ENCODE assay signal across 1 cellular context in genomic region chr12:5988659-5989116, GRCh38.
TF ChIP-seq lines count a peak whose summit lies in the region.

No MANE protein-coding gene starts in this region.

TF ChIP-seq in K562, 482 proteins besides CTCF, POLR2A, EP300 and RAD21 (continued from another document):
- TF ChIP-seq ZNF318 (IDR thresholded peaks at IDR 0.05; ENCODE audit: borderline replicate concordance in 1 of 2, low read depth in 1 of 2) (no peak), FIP1L1 (IDR thresholded peaks at IDR 0.05; ENCODE audit: low read depth, low read length, poor library complexity, severe bottlenecking) (no peak), DEAF1 (CRISPR knock-in tag; IDR thresholded peaks at IDR 0.05) (peak; percentile 63), ZNF174 (CRISPR knock-in tag; IDR thresholded peaks at IDR 0.05) (no peak), SMC3 (conservative IDR thresholded peaks at IDR 0.05; ENCODE audit: insufficient read depth, low read depth, low read length) (peak; percentile 77), BCOR (IDR thresholded peaks at IDR 0.05) (no peak), CBX5 (IDR thresholded peaks at IDR 0.05; ENCODE audit: borderline replicate concordance, low read depth) (no peak)
- TF ChIP-seq, protein P1, sequence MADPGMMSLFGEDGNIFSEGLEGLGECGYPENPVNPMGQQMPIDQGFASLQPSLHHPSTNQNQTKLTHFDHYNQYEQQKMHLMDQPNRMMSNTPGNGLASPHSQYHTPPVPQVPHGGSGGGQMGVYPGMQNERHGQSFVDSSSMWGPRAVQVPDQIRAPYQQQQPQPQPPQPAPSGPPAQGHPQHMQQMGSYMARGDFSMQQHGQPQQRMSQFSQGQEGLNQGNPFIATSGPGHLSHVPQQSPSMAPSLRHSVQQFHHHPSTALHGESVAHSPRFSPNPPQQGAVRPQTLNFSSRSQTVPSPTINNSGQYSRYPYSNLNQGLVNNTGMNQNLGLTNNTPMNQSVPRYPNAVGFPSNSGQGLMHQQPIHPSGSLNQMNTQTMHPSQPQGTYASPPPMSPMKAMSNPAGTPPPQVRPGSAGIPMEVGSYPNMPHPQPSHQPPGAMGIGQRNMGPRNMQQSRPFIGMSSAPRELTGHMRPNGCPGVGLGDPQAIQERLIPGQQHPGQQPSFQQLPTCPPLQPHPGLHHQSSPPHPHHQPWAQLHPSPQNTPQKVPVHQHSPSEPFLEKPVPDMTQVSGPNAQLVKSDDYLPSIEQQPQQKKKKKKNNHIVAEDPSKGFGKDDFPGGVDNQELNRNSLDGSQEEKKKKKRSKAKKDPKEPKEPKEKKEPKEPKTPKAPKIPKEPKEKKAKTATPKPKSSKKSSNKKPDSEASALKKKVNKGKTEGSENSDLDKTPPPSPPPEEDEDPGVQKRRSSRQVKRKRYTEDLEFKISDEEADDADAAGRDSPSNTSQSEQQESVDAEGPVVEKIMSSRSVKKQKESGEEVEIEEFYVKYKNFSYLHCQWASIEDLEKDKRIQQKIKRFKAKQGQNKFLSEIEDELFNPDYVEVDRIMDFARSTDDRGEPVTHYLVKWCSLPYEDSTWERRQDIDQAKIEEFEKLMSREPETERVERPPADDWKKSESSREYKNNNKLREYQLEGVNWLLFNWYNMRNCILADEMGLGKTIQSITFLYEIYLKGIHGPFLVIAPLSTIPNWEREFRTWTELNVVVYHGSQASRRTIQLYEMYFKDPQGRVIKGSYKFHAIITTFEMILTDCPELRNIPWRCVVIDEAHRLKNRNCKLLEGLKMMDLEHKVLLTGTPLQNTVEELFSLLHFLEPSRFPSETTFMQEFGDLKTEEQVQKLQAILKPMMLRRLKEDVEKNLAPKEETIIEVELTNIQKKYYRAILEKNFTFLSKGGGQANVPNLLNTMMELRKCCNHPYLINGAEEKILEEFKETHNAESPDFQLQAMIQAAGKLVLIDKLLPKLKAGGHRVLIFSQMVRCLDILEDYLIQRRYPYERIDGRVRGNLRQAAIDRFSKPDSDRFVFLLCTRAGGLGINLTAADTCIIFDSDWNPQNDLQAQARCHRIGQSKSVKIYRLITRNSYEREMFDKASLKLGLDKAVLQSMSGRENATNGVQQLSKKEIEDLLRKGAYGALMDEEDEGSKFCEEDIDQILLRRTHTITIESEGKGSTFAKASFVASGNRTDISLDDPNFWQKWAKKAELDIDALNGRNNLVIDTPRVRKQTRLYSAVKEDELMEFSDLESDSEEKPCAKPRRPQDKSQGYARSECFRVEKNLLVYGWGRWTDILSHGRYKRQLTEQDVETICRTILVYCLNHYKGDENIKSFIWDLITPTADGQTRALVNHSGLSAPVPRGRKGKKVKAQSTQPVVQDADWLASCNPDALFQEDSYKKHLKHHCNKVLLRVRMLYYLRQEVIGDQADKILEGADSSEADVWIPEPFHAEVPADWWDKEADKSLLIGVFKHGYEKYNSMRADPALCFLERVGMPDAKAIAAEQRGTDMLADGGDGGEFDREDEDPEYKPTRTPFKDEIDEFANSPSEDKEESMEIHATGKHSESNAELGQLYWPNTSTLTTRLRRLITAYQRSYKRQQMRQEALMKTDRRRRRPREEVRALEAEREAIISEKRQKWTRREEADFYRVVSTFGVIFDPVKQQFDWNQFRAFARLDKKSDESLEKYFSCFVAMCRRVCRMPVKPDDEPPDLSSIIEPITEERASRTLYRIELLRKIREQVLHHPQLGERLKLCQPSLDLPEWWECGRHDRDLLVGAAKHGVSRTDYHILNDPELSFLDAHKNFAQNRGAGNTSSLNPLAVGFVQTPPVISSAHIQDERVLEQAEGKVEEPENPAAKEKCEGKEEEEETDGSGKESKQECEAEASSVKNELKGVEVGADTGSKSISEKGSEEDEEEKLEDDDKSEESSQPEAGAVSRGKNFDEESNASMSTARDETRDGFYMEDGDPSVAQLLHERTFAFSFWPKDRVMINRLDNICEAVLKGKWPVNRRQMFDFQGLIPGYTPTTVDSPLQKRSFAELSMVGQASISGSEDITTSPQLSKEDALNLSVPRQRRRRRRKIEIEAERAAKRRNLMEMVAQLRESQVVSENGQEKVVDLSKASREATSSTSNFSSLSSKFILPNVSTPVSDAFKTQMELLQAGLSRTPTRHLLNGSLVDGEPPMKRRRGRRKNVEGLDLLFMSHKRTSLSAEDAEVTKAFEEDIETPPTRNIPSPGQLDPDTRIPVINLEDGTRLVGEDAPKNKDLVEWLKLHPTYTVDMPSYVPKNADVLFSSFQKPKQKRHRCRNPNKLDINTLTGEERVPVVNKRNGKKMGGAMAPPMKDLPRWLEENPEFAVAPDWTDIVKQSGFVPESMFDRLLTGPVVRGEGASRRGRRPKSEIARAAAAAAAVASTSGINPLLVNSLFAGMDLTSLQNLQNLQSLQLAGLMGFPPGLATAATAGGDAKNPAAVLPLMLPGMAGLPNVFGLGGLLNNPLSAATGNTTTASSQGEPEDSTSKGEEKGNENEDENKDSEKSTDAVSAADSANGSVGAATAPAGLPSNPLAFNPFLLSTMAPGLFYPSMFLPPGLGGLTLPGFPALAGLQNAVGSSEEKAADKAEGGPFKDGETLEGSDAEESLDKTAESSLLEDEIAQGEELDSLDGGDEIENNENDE (IDR thresholded peaks at IDR 0.05; ENCODE audit: low read depth, low read length) = no peak
- TF ChIP-seq, protein P2, sequence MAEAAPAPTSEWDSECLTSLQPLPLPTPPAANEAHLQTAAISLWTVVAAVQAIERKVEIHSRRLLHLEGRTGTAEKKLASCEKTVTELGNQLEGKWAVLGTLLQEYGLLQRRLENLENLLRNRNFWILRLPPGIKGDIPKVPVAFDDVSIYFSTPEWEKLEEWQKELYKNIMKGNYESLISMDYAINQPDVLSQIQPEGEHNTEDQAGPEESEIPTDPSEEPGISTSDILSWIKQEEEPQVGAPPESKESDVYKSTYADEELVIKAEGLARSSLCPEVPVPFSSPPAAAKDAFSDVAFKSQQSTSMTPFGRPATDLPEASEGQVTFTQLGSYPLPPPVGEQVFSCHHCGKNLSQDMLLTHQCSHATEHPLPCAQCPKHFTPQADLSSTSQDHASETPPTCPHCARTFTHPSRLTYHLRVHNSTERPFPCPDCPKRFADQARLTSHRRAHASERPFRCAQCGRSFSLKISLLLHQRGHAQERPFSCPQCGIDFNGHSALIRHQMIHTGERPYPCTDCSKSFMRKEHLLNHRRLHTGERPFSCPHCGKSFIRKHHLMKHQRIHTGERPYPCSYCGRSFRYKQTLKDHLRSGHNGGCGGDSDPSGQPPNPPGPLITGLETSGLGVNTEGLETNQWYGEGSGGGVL (CRISPR knock-in tag; IDR thresholded peaks at IDR 0.05) = no peak
- TF ChIP-seq, protein P3, sequence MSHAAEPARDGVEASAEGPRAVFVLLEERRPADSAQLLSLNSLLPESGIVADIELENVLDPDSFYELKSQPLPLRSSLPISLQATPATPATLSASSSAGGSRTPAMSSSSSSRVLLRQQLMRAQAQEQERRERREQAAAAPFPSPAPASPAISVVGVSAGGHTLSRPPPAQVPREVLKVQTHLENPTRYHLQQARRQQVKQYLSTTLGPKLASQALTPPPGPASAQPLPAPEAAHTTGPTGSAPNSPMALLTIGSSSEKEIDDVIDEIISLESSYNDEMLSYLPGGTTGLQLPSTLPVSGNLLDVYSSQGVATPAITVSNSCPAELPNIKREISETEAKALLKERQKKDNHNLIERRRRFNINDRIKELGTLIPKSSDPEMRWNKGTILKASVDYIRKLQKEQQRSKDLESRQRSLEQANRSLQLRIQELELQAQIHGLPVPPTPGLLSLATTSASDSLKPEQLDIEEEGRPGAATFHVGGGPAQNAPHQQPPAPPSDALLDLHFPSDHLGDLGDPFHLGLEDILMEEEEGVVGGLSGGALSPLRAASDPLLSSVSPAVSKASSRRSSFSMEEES (CRISPR knock-in tag; IDR thresholded peaks at IDR 0.05) = no peak
TF ChIP-seq in K562: peak in this region for 4.
